16 cellular contexts compared by ENCODE assay signal in the genomic region with DNA sequence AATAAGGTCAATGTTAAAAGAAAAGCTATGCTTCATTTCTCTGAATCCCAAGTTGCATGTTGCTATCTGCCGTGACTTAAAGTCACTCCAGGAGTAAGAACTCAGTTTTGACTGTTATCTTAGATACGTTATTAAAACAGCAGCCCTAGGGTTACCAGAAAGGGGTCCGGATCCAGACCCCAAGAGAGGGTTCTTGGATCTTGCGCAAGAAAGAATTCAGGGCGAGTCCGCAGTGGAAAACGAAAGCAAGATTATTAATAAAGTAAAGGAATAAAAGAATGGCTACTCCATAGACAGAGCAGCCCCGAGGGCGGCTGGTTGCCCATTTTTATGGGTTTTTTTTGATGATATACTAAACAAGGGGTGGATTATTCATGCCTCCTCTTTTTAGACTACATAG. TPM values are rescaled to one million over a fixed set of nuclear protein-coding genes. Genes with fewer than 3 reads are reported as not detected.
"Had no signal": no experiment of that assay in that cellular context is flagged by ENCODE, and none has a peak within 500 bp of the region (broad histone marks: within the 10 kb centered on the region; RNA-seq: fewer than 3 reads in every experiment).

No MANE protein-coding gene starts in this region.

RNA-seq across cellular contexts. Expression of a gene that starts 32.3 kb away (rescaled TPM):
- total RNA-seq: kidney epithelial cell; left ventricle myocardium inferior; lung; mesenteric fat pad; naive thymus-derived CD8-positive, alpha-beta T cell; neural crest cell; osteocyte; posterior vena cava; psoas muscle; sigmoid colon; smooth muscle cell; temporal lobe; tibial nerve; upper lobe of left lung; urinary bladder; vagina had no signal
- polyA plus RNA-seq: lung; naive thymus-derived CD8-positive, alpha-beta T cell; smooth muscle cell; urinary bladder had no signal
